Comparison of ENCODE assay signal across 27 cellular contexts in genomic region chr14:91586451-91586850, GRCh38.
"Had no signal": no experiment of that assay in that cellular context is flagged by ENCODE, and none has a peak within 500 bp of the region (broad histone marks: within the 10 kb centered on the region; RNA-seq: fewer than 3 reads in every experiment).

No MANE protein-coding gene starts in this region.

- H3K9me3 ChIP-seq: gastrocnemius medialis, prostate gland, testis, tibial artery had no signal

- H3K36me3 ChIP-seq: esophagus muscularis mucosa, gastrocnemius medialis, neural progenitor cell, prostate gland, right atrium auricular region, tibial artery, upper lobe of left lung had no signal

- H3K27me3 ChIP-seq: gastrocnemius medialis, right atrium auricular region, testis, tibial artery, upper lobe of left lung had no signal

- H3K27me3 Mint-ChIP-seq: stimulated activated naive CD8-positive, alpha-beta T cell treated with anti-CD3 and anti-CD28 coated beads, Interleukin-15, amount 100 ng/mL, for 72 hours had no signal

- DNase-seq: cerebellar nuclear complex; cortex of kidney; gastrocnemius medialis; head of caudate nucleus; mesendoderm; midbrain; naive thymus-derived CD4-positive, alpha-beta T cell; stimulated activated CD4-positive, alpha-beta T cell treated with anti-CD3 and anti-CD28 coated beads, Interleukin-12 subunit alpha, Interleukin-12 subunit beta, amount 100 ng/mL, for 4 hours; stimulated activated CD4-positive, alpha-beta T cell treated with anti-CD3 and anti-CD28 coated beads, Interleukin-1b, Interleukin-23, amount 100 ng/mL, for 48 hours; stimulated activated CD4-positive, alpha-beta T cell treated with anti-CD3 and anti-CD28 coated beads, Interleukin-4, amount 100 ng/mL, for 1 hour; stimulated activated CD8-positive, alpha-beta memory T cell treated with anti-CD3 and anti-CD28 coated beads, Interleukin-4, amount 100 ng/mL, for 48 hours; stimulated activated naive CD4-positive, alpha-beta T cell; stimulated activated naive CD8-positive, alpha-beta T cell treated with anti-CD3 and anti-CD28 coated beads, Interleukin-15, amount 100 ng/mL, for 72 hours; testis; tibial artery; upper lobe of left lung had no signal

- H2AFZ ChIP-seq: neural progenitor cell had no signal

- H3K27ac ChIP-seq: esophagus muscularis mucosa, gastrocnemius medialis, neural progenitor cell, prostate gland, right atrium auricular region, testis, tibial artery, upper lobe of left lung had no signal

- H3K4me1 Mint-ChIP-seq: naive thymus-derived CD4-positive, alpha-beta T cell; nephron; neural progenitor cell had no signal

- H3K36me3 Mint-ChIP-seq: neural progenitor cell had no signal

- H3K4me1 ChIP-seq: esophagus muscularis mucosa, gastrocnemius medialis, neural progenitor cell, prostate gland, right atrium auricular region, testis, tibial artery, upper lobe of left lung had no signal

- H3K27ac Mint-ChIP-seq: naive thymus-derived CD4-positive, alpha-beta T cell; nephron; neural progenitor cell; stimulated activated naive CD8-positive, alpha-beta T cell treated with anti-CD3 and anti-CD28 coated beads, Interleukin-15, amount 100 ng/mL, for 72 hours had no signal

- ATAC-seq: gastrocnemius medialis; left lobe of liver; naive thymus-derived CD4-positive, alpha-beta T cell; sciatic nerve; stimulated activated naive CD8-positive, alpha-beta T cell treated with anti-CD3 and anti-CD28 coated beads, Interleukin-15, amount 100 ng/mL, for 72 hours had no signal

- FAIRE-seq: keratinocyte, urothelium cell line had no signal

- H3K4me3 Mint-ChIP-seq: naive thymus-derived CD4-positive, alpha-beta T cell; nephron; neural progenitor cell; stimulated activated naive CD8-positive, alpha-beta T cell treated with anti-CD3 and anti-CD28 coated beads, Interleukin-15, amount 100 ng/mL, for 72 hours had no signal

- H3K4me3 ChIP-seq: esophagus muscularis mucosa, gastrocnemius medialis, lung, neural progenitor cell, prostate gland, right atrium auricular region, smooth muscle cell, testis, tibial artery, upper lobe of left lung had no signal
